In genomic region chr1:2279210-2279639, GRCh38 we compare ENCODE assay signal across 8 cellular contexts. TPM values are rescaled to one million over a fixed set of nuclear protein-coding genes. Genes with fewer than 3 reads are reported as not detected.
DNase-seq lines count a peak whose midpoint lies in the region; ATAC-seq and TF ChIP-seq lines count a peak whose summit lies in the region.

No MANE protein-coding gene starts in this region.

- TF ChIP-seq CTCF in dorsolateral prefrontal cortex (IDR thresholded peaks at IDR 0.05 in 54 of 56, conservative IDR thresholded peaks at IDR 0.05 in 2 of 56; ENCODE audit: low read depth in 1 of 56, partially characterized antibody in 56 of 56) (no peak), left lung (IDR thresholded peaks at IDR 0.05) (no peak)

- peaks cover 57 to 61% of the 10 kb centered on the region in 2 donors for H3K4me1 ChIP-seq in left lung
- peaks cover 61% of the 10 kb centered on the region for H3K4me1 ChIP-seq in stomach smooth muscle (ENCODE audit: control insufficient read depth, insufficient read depth, low read length)

- DNase-seq in HuH-7 (ENCODE audit: low spot score): peak; percentile 59
- no peak for DNase-seq in dorsolateral prefrontal cortex
- DNase-seq in left lung: peak; percentile 75 to 85
- DNase-seq in putamen (ENCODE audit: low spot score): no peak
- DNase-seq in NCI-H510A treated with DMSO at 0.1 percent for 48 hours (lab: John Stamatoyannopoulos, UW): no peak
- no peak for DNase-seq in erythroblast (lab: John Stamatoyannopoulos, UW)

- TF ChIP-seq POLR2A in erythroblast (IDR thresholded peaks at IDR 0.05; ENCODE audit: low read length): no peak

- ATAC-seq in left lung: peak; percentile 54
- ATAC-seq in GM18907 (IDR thresholded peaks at IDR 0.05; ENCODE audit: unreplicated experiment): no peak

- peak overlapping the region in 1 of 2 donors; percentile 38 for H3K9ac ChIP-seq in stomach smooth muscle (ENCODE audit: low read length in 2 of 2)

- H3K36me3 ChIP-seq in left lung (peaks cover 0 to 14% of the 10 kb centered on the region in 2 donors), stomach smooth muscle (ENCODE audit: control insufficient read depth in 2 of 2, insufficient read depth in 2 of 2, low read length in 2 of 2) (peaks cover 0 to 4% of the 10 kb centered on the region in 2 donors)

- no peaks in the 10 kb centered on the region for H3K9me3 ChIP-seq in left lung
- H3K9me3 ChIP-seq in stomach smooth muscle (ENCODE audit: control insufficient read depth in 2 of 2, low read length in 2 of 2): no peaks in the 10 kb centered on the region

- no peaks in the 10 kb centered on the region for H3K27me3 ChIP-seq in dorsolateral prefrontal cortex
- H3K27me3 ChIP-seq in left lung: no peaks in the 10 kb centered on the region
- H3K27me3 ChIP-seq in stomach smooth muscle (ENCODE audit: control insufficient read depth in 1 of 2, insufficient read depth in 2 of 2, low read length in 2 of 2): no peaks in the 10 kb centered on the region

- no peak overlapping the region for H3K4me3 ChIP-seq in dorsolateral prefrontal cortex
- no peak overlapping the region for H3K4me3 ChIP-seq in left lung
- peak overlapping the region in 1 of 2 donors; percentile 35 for H3K4me3 ChIP-seq in stomach smooth muscle (ENCODE audit: low read length in 2 of 2)

- H3K27ac ChIP-seq in dorsolateral prefrontal cortex (peak overlapping the region in 33 of 59 donors; percentile 9 to 85 (median 36)), left lung (peak overlapping the region; percentile 70 to 81), stomach smooth muscle (ENCODE audit: low read length) (peak overlapping the region; percentile 53)

- intact Hi-C loops in dorsolateral prefrontal cortex (cut with DNase I): no loop called here
- intact Hi-C loops in left lung (cut with DNase I): no loop called here

RNA-seq across cellular contexts. Expression of gene SKI, which starts 51.1 kb away (rescaled TPM):
- 100 to 1,000 TPM in 27 of 120 experiments, 10 to 100 TPM in 93; 65.3 to 147 (median 87.5) TPM for total RNA-seq in dorsolateral prefrontal cortex
- total RNA-seq in left lung: 10 to 100 TPM; 75.8 to 89.0 TPM

Comparison
In these comparisons a context has a peak if more than half of its experiments do, and no peak if none do; other contexts are left out.
1. DNase-seq: peak in HuH-7 (single experiment) and left lung (2 of 2); none in dorsolateral prefrontal cortex (0 of 10), putamen (single experiment), NCI-H510A treated with DMSO at 0.1 percent for 48 hours (single experiment) and erythroblast (0 of 2).
2. Peak in every context shown above with its lines, with median percentiles within 50 percentile points of each other: H3K27ac ChIP-seq.